37 cellular contexts compared by ENCODE assay signal in the genomic region with DNA sequence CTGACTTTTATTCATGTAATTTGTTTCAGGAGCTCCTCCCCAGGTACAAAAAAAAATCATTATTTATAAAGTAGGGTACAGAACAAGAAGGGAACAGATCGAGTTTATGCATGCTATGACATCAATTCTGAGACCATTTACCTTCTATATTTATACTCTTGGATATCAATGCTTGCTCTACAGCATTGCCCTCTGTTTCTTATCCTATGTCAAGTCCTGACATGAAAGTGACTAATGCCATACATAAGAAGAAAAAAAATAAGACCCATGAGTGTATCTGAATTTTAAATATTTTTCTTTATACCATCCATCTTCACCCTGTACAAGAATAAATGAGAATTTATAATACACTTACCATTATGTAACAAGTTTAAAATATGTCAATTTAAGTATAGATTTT.
"Had no signal": no experiment of that assay in that cellular context is flagged by ENCODE, and none has a peak within 500 bp of the region (broad histone marks: within the 10 kb centered on the region; RNA-seq: fewer than 3 reads in every experiment).

No MANE protein-coding gene starts in this region.

- H3K4me3 Mint-ChIP-seq: activated B cell treated with CpG ODN at 0.5 μM for 24 hours; activated CD4-positive, alpha-beta memory T cell treated with anti-CD3 and anti-CD28 coated beads, Interleukin-2, amount 10 ng/mL, durations not matched to agents 7 days and 5 days; activated naive CD8-positive, alpha-beta T cell treated with anti-CD3 and anti-CD28 coated beads for 36 hours; activated T-cell treated with anti-CD3 and anti-CD28 coated beads, Interleukin-2, amount 50 U/mL, for 72 hours; activated T-helper 17 cell treated with anti-CD3 and anti-CD28 coated beads, Interleukin-2, amount 50 U/mL, for 72 hours; central memory CD8-positive, alpha-beta T cell had no signal

- H3K27ac ChIP-seq: brain microvascular endothelial cell, cardiac muscle cell, Peyer's patch, VCaP had no signal

- H3K4me1 Mint-ChIP-seq: activated B cell treated with CpG ODN at 0.5 μM for 24 hours; activated CD4-positive, alpha-beta memory T cell treated with anti-CD3 and anti-CD28 coated beads, Interleukin-2, amount 10 ng/mL, durations not matched to agents 7 days and 5 days; activated naive CD8-positive, alpha-beta T cell treated with anti-CD3 and anti-CD28 coated beads for 36 hours; activated T-helper 17 cell treated with anti-CD3 and anti-CD28 coated beads, Interleukin-2, amount 50 U/mL, for 72 hours; central memory CD8-positive, alpha-beta T cell had no signal

- H3K4me3 ChIP-seq: cardiac muscle cell, Peyer's patch had no signal

- H3K27me3 ChIP-seq: brain microvascular endothelial cell, cardiac muscle cell, Peyer's patch had no signal

- H3K27ac Mint-ChIP-seq: activated B cell treated with CpG ODN at 0.5 μM for 24 hours; activated CD4-positive, alpha-beta memory T cell treated with anti-CD3 and anti-CD28 coated beads, Interleukin-2, amount 10 ng/mL, durations not matched to agents 7 days and 5 days; activated naive CD8-positive, alpha-beta T cell treated with anti-CD3 and anti-CD28 coated beads for 36 hours; activated T-cell treated with anti-CD3 and anti-CD28 coated beads, Interleukin-2, amount 50 U/mL, for 72 hours; activated T-helper 17 cell treated with anti-CD3 and anti-CD28 coated beads, Interleukin-2, amount 50 U/mL, for 72 hours had no signal

- H3K9me3 ChIP-seq: Peyer's patch had no signal

- H3K36me3 Mint-ChIP-seq: activated naive CD8-positive, alpha-beta T cell treated with anti-CD3 and anti-CD28 coated beads for 36 hours had no signal

- H3K27me3 Mint-ChIP-seq: activated B cell treated with CpG ODN at 0.5 μM for 24 hours; activated CD4-positive, alpha-beta memory T cell treated with anti-CD3 and anti-CD28 coated beads, Interleukin-2, amount 10 ng/mL, durations not matched to agents 7 days and 5 days; activated naive CD8-positive, alpha-beta T cell treated with anti-CD3 and anti-CD28 coated beads for 36 hours; activated T-helper 17 cell treated with anti-CD3 and anti-CD28 coated beads, Interleukin-2, amount 50 U/mL, for 72 hours; central memory CD8-positive, alpha-beta T cell had no signal

- H3K9me3 Mint-ChIP-seq: activated B cell treated with CpG ODN at 0.5 μM for 24 hours had no signal

- H3K36me3 ChIP-seq: brain microvascular endothelial cell, cardiac muscle cell, Peyer's patch had no signal

- DNase-seq: activated B cell treated with CpG ODN at 0.5 μM for 24 hours; activated CD4-positive, alpha-beta memory T cell treated with anti-CD3 and anti-CD28 coated beads, Interleukin-2, amount 10 ng/mL, durations not matched to agents 7 days and 5 days; activated CD4-positive, alpha-beta T cell treated with anti-CD3 and anti-CD28 coated beads for 4 hours; activated CD4-positive, CD25-positive, alpha-beta regulatory T cell treated with anti-CD3 and anti-CD28 coated beads, Interleukin-2, amount 50 U/mL, for 72 hours; activated CD8-positive, alpha-beta memory T cell treated with anti-CD3 and anti-CD28 coated beads for 24 hours; activated effector memory CD4-positive, alpha-beta T cell treated with anti-CD3 and anti-CD28 coated beads, Interleukin-2, amount 50 U/mL, for 16 hours; activated naive CD4-positive, alpha-beta T cell; activated naive CD4-positive, alpha-beta T cell treated with anti-CD3 and anti-CD28 coated beads, Interleukin-2, amount 50 U/mL, for 16 hours; activated naive CD8-positive, alpha-beta T cell treated with anti-CD3 and anti-CD28 coated beads for 36 hours; activated T-cell treated with anti-CD3 and anti-CD28 coated beads, Interleukin-2, amount 50 U/mL, for 1 hour; activated T-cell treated with anti-CD3 and anti-CD28 coated beads, Interleukin-2, amount 50 U/mL, for 72 hours; amniotic stem cell; aorta; brain microvascular endothelial cell; Kasumi-1; KG1; MM.1S; MV-4-11; NCI-H1092 treated with DMSO at 0.1 percent for 48 hours; NCI-H187; NCI-H2029 treated with DMSO at 0.1 percent for 48 hours; NCI-H2107; NCI-H2171; NCI-H510A; NCI-H526 treated with DMSO at 0.1 percent for 48 hours; NK-92 treated with Interleukin-12 subunit alpha and Interleukin-12 subunit beta, amount 100 ng/mL, for 24 hours; PC-3; Peyer's patch; Right ventricle myocardium superior; RPMI8226; T-helper 1 cell; T-helper 2 cell; T-helper 9 cell had no signal

- H3K4me1 ChIP-seq: Peyer's patch had no signal

- ATAC-seq: activated T-cell treated with anti-CD3 and anti-CD28 coated beads, Interleukin-2, amount 50 U/mL, for 72 hours; activated T-helper 17 cell treated with anti-CD3 and anti-CD28 coated beads, Interleukin-2, amount 50 U/mL, for 72 hours; PC-3 had no signal
